10 cellular contexts compared by ENCODE assay signal in genomic region chr7:149414745-149415390, GRCh38. TPM values are rescaled to one million over a fixed set of nuclear protein-coding genes. Genes with fewer than 3 reads are reported as not detected.
A peak's percentile ranks its signal among the peaks of the same experiment; 100 is the strongest.
DNase-seq lines count a peak whose midpoint lies in the region; ATAC-seq and TF ChIP-seq lines count a peak whose summit lies in the region.
"Had no signal": no experiment of that assay in that cellular context is flagged by ENCODE, and none has a peak within 500 bp of the region (broad histone marks: within the 10 kb centered on the region; RNA-seq: fewer than 3 reads in every experiment).

No MANE protein-coding gene starts in this region.

- H3K4me3 ChIP-seq in AG04450 (ENCODE audit: low read depth, low read length) (peak overlapping the region; percentile 2), coronary artery (peak overlapping the region; percentile 62), left lung (peak overlapping the region in 1 of 2 donors; percentile 9)

- intact Hi-C loops in left lung (cut with DNase I): no loop called here

- no peaks in the 10 kb centered on the region for H3K36me3 ChIP-seq in left lung

- TF ChIP-seq CTCF in AG04450 (IDR thresholded peaks at IDR 0.05; ENCODE audit: low read depth, low read length) (no peak), coronary artery (IDR thresholded peaks at IDR 0.05) (no peak), left lung (IDR thresholded peaks at IDR 0.05) (no peak)

- peak overlapping the region; percentile 68 for H3K4me3 Mint-ChIP-seq in T-helper 2 cell treated with Interferon-gamma antibody and Interleukin-4, amounts not matched to agents 5 μg/mL and 100 μg/mL, for 36 hours

- H3K27me3 ChIP-seq in AG04450 (ENCODE audit: control insufficient read depth, insufficient read depth, low read length) (no peaks in the 10 kb centered on the region), left lung (peaks cover 0 to 28% of the 10 kb centered on the region in 2 donors)

- H3K9me3 Mint-ChIP-seq in T-helper 2 cell treated with Interferon-gamma antibody and Interleukin-4, amounts not matched to agents 5 μg/mL and 100 μg/mL, for 36 hours: no peaks in the 10 kb centered on the region

- no peak overlapping the region for H3K27ac ChIP-seq in AG04450 (ENCODE audit: low read depth, low read length)
- peak overlapping the region in 1 of 2 donors; percentile 54 for H3K27ac ChIP-seq in coronary artery
- no peak overlapping the region for H3K27ac ChIP-seq in left lung
- H3K27ac ChIP-seq: C4-2B, VCaP had no signal

- CTCF ChIA-PET in AG04450 (lab: Charles Lee): interaction anchor here (1.1 kb wide), 1 partner anchor 8 kb away, joined by 4 read pairs; no protein-coding TSS in a partner anchor

- H3K4me1 Mint-ChIP-seq in T-helper 2 cell treated with Interferon-gamma antibody and Interleukin-4, amounts not matched to agents 5 μg/mL and 100 μg/mL, for 36 hours (ENCODE audit: low read depth): peaks cover 5% of the 10 kb centered on the region

- POLR2A ChIA-PET in AG04450 (lab: Yijun Ruan, JAX): no interaction called here

- peak; percentile 71 for ATAC-seq in left lung
- ATAC-seq in HG03095 (IDR thresholded peaks at IDR 0.05; ENCODE audit: unreplicated experiment): no peak

- H3K27ac Mint-ChIP-seq in T-helper 2 cell treated with Interferon-gamma antibody and Interleukin-4, amounts not matched to agents 5 μg/mL and 100 μg/mL, for 36 hours: peak overlapping the region; percentile 83

- H3K4me1 ChIP-seq in left lung: no peaks in the 10 kb centered on the region

- DNase-seq in AG04450 (ENCODE audit: low read depth, low spot score) (peak; percentile 20), coronary artery (ENCODE audit: low spot score) (no peak), left lung (peak; percentile 55 to 79), NCI-H748 (lab: John Stamatoyannopoulos, UW; ENCODE audit: unreplicated experiment) (no peak), SIG-M5 treated with dmso at 0.1 percent for 504 hours (lab: John Stamatoyannopoulos, UW; ENCODE audit: unreplicated experiment) (no peak)
- DNase-seq in T-helper 2 cell treated with Interferon-gamma antibody and Interleukin-4, amounts not matched to agents 5 μg/mL and 100 μg/mL, for 36 hours (ENCODE audit: low spot score): peak; percentile 33
- DNase-seq in stimulated activated CD4-positive, alpha-beta T cell treated with anti-CD3 and anti-CD28 coated beads, Interleukin-4, amount 100 ng/mL, for 4 hours: peak; percentile 63 to 68

- peaks cover 28% of the 10 kb centered on the region for H3K27me3 Mint-ChIP-seq in T-helper 2 cell treated with Interferon-gamma antibody and Interleukin-4, amounts not matched to agents 5 μg/mL and 100 μg/mL, for 36 hours (ENCODE audit: low read depth)

- H3K9me3 ChIP-seq in AG04450 (ENCODE audit: control insufficient read depth, insufficient read depth, low read length) (no peaks in the 10 kb centered on the region; the same call in 1 of the 2 replicates), left lung (no peaks in the 10 kb centered on the region)

- H3K36me3 Mint-ChIP-seq in T-helper 2 cell treated with Interferon-gamma antibody and Interleukin-4, amounts not matched to agents 5 μg/mL and 100 μg/mL, for 36 hours (ENCODE audit: low read depth): no peaks in the 10 kb centered on the region

RNA-seq across cellular contexts. Expression of gene ZNF777, which starts 46.0 kb away (rescaled TPM):
- polyA plus RNA-seq in AG04450 (2011; rRNA removed): 3.4 and 3.8 TPM in 2 replicates
- polyA minus RNA-seq in AG04450 (2011; rRNA and poly(A)+ RNA removed): 6.3 and 7.2 TPM in 2 replicates
- 1 to 10 TPM; 9.3 to 9.5 TPM for total RNA-seq in left lung

Comparison
In these comparisons a context has a peak if more than half of its experiments do, and no peak if none do; other contexts are left out.
1. DNase-seq: peak in AG04450 (single experiment), T-helper 2 cell treated with Interferon-gamma antibody and Interleukin-4, amounts not matched to agents 5 μg/mL and 100 μg/mL, for 36 hours (single experiment), left lung (2 of 2) and stimulated activated CD4-positive, alpha-beta T cell treated with anti-CD3 and anti-CD28 coated beads, Interleukin-4, amount 100 ng/mL, for 4 hours (2 of 2); none in coronary artery (single experiment), NCI-H748 (single experiment) and SIG-M5 treated with dmso at 0.1 percent for 504 hours (single experiment).